8 cellular contexts compared by ENCODE assay signal in genomic region chr9:3508531-3509374, GRCh38. TPM values are rescaled to one million over a fixed set of nuclear protein-coding genes. Genes with fewer than 3 reads are reported as not detected.
A peak's percentile ranks its signal among the peaks of the same experiment; 100 is the strongest.
DNase-seq lines count a peak whose midpoint lies in the region; ATAC-seq and TF ChIP-seq lines count a peak whose summit lies in the region.

No MANE protein-coding gene starts in this region.

- H3K9me3 ChIP-seq in colonic mucosa = no peaks in the 10 kb centered on the region

- H3K4me3 ChIP-seq in GM08714 (ENCODE audit: low read length) = peak overlapping the region; percentile 48; the same call in 1 of the 2 replicates
- no peak overlapping the region for H3K4me3 ChIP-seq in colonic mucosa

- no peak overlapping the region for H3K9ac ChIP-seq in colonic mucosa (ENCODE audit: low read depth in 2 of 2, low read length in 2 of 2)

- H3K4me3 Mint-ChIP-seq in brain = peak overlapping the region; percentile 66 to 80 (median 74)

- ATAC-seq in HG02759 (IDR thresholded peaks at IDR 0.05; ENCODE audit: unreplicated experiment) = peak; percentile 65

- H3K27me3 ChIP-seq in colonic mucosa = no peaks in the 10 kb centered on the region

- H3K27ac Mint-ChIP-seq in brain = peak overlapping the region; percentile 83 to 97 (median 88)

- H3K4me1 ChIP-seq in colonic mucosa = no peaks in the 10 kb centered on the region

- TF ChIP-seq CTCF in brain (conservative IDR thresholded peaks at IDR 0.05) = no peak
- TF ChIP-seq CTCF in colonic mucosa (IDR thresholded peaks at IDR 0.05) = no peak

- H3K9me3 Mint-ChIP-seq in brain = peaks cover 0 to 4% (median 0%) of the 10 kb centered on the region in 5 experiments

- H3K36me3 ChIP-seq in colonic mucosa = no peaks in the 10 kb centered on the region

- H3K27me3 Mint-ChIP-seq in brain = no peaks in the 10 kb centered on the region

- intact Hi-C loops in colonic mucosa (cut with DNase I) = no loop called here

- DNase-seq in NCI-H2171 treated with DMSO at 0.1 percent for 48 hours (lab: John Stamatoyannopoulos, UW) (peak; percentile 69), pons (ENCODE audit: low spot score) (peak; percentile 29), HCEC 1CT (no peak), colonic mucosa (no peak), RPMI8226 (no peak)

- peaks cover 63% of the 10 kb centered on the region for H3K4me1 Mint-ChIP-seq in brain

- H3K27ac ChIP-seq in colonic mucosa = no peak overlapping the region

- H3K36me3 Mint-ChIP-seq in brain = peaks cover 36% of the 10 kb centered on the region

RNA-seq across cellular contexts. Expression of gene RFX3, which starts 17.0 kb away (rescaled TPM):
- 8.2 TPM for polyA plus RNA-seq in brain (ENCODE audit: insufficient read depth, low read depth, low replicate concordance)
- total RNA-seq in colonic mucosa = 10 to 100 TPM in 1 of 2 donors, 1 to 10 TPM in 1; 9.8 to 12.1 TPM

Comparison
In these comparisons a context has a peak if more than half of its experiments do, and no peak if none do; other contexts are left out.
1. DNase-seq: peak in NCI-H2171 treated with DMSO at 0.1 percent for 48 hours (single experiment) and pons (single experiment); none in HCEC 1CT (single experiment), colonic mucosa (single experiment) and RPMI8226 (single experiment).